ENCODE assay signal across 21 cellular contexts in the genomic region with DNA sequence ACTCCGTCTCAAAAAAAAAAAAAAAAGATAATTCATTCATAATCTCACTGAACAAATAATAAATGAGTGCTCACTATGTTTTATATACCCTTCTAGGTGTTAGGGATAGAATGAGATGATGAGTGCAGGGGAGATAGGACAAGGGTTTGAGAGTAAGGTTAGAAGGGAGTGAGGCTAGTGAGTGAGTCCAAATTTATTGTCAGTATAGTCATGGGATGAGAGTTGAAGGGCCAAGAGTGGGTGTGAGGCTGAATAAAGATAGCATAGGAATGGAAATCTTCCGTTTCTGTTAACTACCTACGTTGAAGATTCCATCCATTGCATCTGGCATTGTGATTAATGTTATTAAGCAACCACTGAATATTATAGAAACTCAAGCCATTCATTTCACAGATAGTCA. TPM values are rescaled to one million over a fixed set of nuclear protein-coding genes. Genes with fewer than 3 reads are reported as not detected.
A peak's percentile ranks its signal among the peaks of the same experiment; 100 is the strongest.
DNase-seq lines count a peak whose midpoint lies in the region; ATAC-seq and TF ChIP-seq lines count a peak whose summit lies in the region.
"Had no signal": no experiment of that assay in that cellular context is flagged by ENCODE, and none has a peak within 500 bp of the region (broad histone marks: within the 10 kb centered on the region; RNA-seq: fewer than 3 reads in every experiment).

No MANE protein-coding gene starts in this region.

- no peaks in the 10 kb centered on the region for H3F3A ChIP-seq in MM.1S (ENCODE audit: insufficient read depth, low read length)
- H3F3A ChIP-seq in smooth muscle cell (ENCODE audit: low read depth), result peaks cover 21% of the 10 kb centered on the region

- no peak overlapping the region for H3K23ac ChIP-seq in H9 (ENCODE audit: insufficient read length, low read depth, low read length)

- H3K79me2 ChIP-seq in H9 (ENCODE audit: insufficient read depth, low read length), result peaks cover 18% of the 10 kb centered on the region; the same call in 1 of the 2 replicates
- peaks cover 100% of the 10 kb centered on the region for H3K79me2 ChIP-seq in MM.1S (ENCODE audit: low read length)
- H3K79me2 ChIP-seq in smooth muscle cell (ENCODE audit: low read depth), result peaks cover 100% of the 10 kb centered on the region
- H3K79me2 ChIP-seq in OCI-LY7 (ENCODE audit: insufficient read depth, low read depth, low read length), result peaks cover 77% of the 10 kb centered on the region; the same call in 1 of the 2 replicates

- peaks cover 38 to 40% of the 10 kb centered on the region in 2 experiments for H3K4me1 Mint-ChIP-seq in H9
- H3K4me1 Mint-ChIP-seq in central memory CD8-positive, alpha-beta T cell, result peaks cover 67% of the 10 kb centered on the region
- peaks cover 33% of the 10 kb centered on the region for H3K4me1 Mint-ChIP-seq in activated T-cell treated with anti-CD3 and anti-CD28 coated beads, Interleukin-2, amount 50 U/mL, for 72 hours (ENCODE audit: low read depth)

- H4K5ac ChIP-seq in H9 (ENCODE audit: insufficient read length, low read depth, low read length), result no peak overlapping the region

- no peak overlapping the region for H3K4me3 Mint-ChIP-seq in H9
- no peak overlapping the region for H3K4me3 Mint-ChIP-seq in central memory CD8-positive, alpha-beta T cell
- H3K4me3 Mint-ChIP-seq in activated T-cell treated with anti-CD3 and anti-CD28 coated beads, Interleukin-2, amount 50 U/mL, for 72 hours, result no peak overlapping the region

- H3K36me3 Mint-ChIP-seq in H9 (ENCODE audit: insufficient read depth in 1 of 3, low read depth in 3 of 3), result peaks cover 0 to 2% (median 0%) of the 10 kb centered on the region in 3 experiments; a peak in 1 of 7 replicates
- H3K36me3 Mint-ChIP-seq in central memory CD8-positive, alpha-beta T cell (ENCODE audit: insufficient read depth), result peaks cover 1% of the 10 kb centered on the region
- peaks cover 0 to 2% of the 10 kb centered on the region in 2 donors for H3K36me3 Mint-ChIP-seq in activated T-cell treated with anti-CD3 and anti-CD28 coated beads, Interleukin-2, amount 50 U/mL, for 72 hours (ENCODE audit: insufficient read depth in 2 of 2)
- H3K36me3 Mint-ChIP-seq: CD4-positive, CD25-positive, alpha-beta regulatory T cell had no signal

- H3K4ac ChIP-seq in H9 (ENCODE audit: low read depth, low read length), result no peak overlapping the region; the same call in 1 of the 2 replicates

- H3K14ac ChIP-seq in H9 (ENCODE audit: insufficient read depth, low read length), result no peak overlapping the region

- ATAC-seq in central memory CD8-positive, alpha-beta T cell (replicated peaks; ENCODE audit: extremely low read depth, poor library complexity, severe bottlenecking), result no peak
- no peak for ATAC-seq in activated T-cell treated with anti-CD3 and anti-CD28 coated beads, Interleukin-2, amount 50 U/mL, for 72 hours (replicated peaks in 1 of 2)
- ATAC-seq: SK-N-SH treated with all-trans-retinoic acid at 6 μM for 48 hours had no signal

- peak overlapping the region; percentile 16 to 65 (median 45); a peak in 5 of 7 replicates for H3K27ac Mint-ChIP-seq in H9
- peak overlapping the region; percentile 58 for H3K27ac Mint-ChIP-seq in central memory CD8-positive, alpha-beta T cell (ENCODE audit: low read depth)
- no peak overlapping the region for H3K27ac Mint-ChIP-seq in activated T-cell treated with anti-CD3 and anti-CD28 coated beads, Interleukin-2, amount 50 U/mL, for 72 hours

- H3T11ph ChIP-seq in H9 (ENCODE audit: low read length), result peak overlapping the region; percentile 8

- CTCF ChIA-PET in OCI-LY7 (lab: Charles Lee; ENCODE audit: unreplicated experiment), result no interaction called here

- TF ChIP-seq CTCF in H9 (conservative IDR thresholded peaks at IDR 0.05), result no peak
- no peak for TF ChIP-seq CTCF in MM.1S (IDR thresholded peaks at IDR 0.05; ENCODE audit: low read length)
- no peak for TF ChIP-seq CTCF in smooth muscle cell (IDR thresholded peaks at IDR 0.05; ENCODE audit: borderline replicate concordance, insufficient read depth, poor library complexity, severe bottlenecking)
- no peak for TF ChIP-seq CTCF in OCI-LY7 (conservative IDR thresholded peaks at IDR 0.05; ENCODE audit: low read length)

- POLR2A ChIA-PET in OCI-LY7 (lab: Charles Lee), result no interaction called here

- peaks cover 3% of the 10 kb centered on the region for H3K79me1 ChIP-seq in H9 (ENCODE audit: insufficient read depth, low read depth, low read length, poor library complexity, severe bottlenecking)

- H3K23me2 ChIP-seq in H9 (ENCODE audit: insufficient read length, low read depth, low read length, poor library complexity, severe bottlenecking), result no peaks in the 10 kb centered on the region

- H2BK5ac ChIP-seq in H9 (ENCODE audit: insufficient read length, low read length), result no peak overlapping the region

- H3K18ac ChIP-seq in H9 (ENCODE audit: insufficient read length, low read depth, low read length), result no peak overlapping the region

- H3K27ac ChIP-seq in H9 (ENCODE audit: insufficient read length, low read depth, low read length) (peak overlapping the region; percentile 95), MM.1S (ENCODE audit: low read length) (no peak overlapping the region), smooth muscle cell (ENCODE audit: low read depth) (peak overlapping the region; percentile 81), OCI-LY7 (ENCODE audit: low read depth, low read length, poor library complexity, severe bottlenecking) (no peak overlapping the region)
- H3K27ac ChIP-seq: HL-60, KMS-11 had no signal

- H3K36me3 ChIP-seq in MM.1S (replicated peaks; ENCODE audit: insufficient read depth, low read length) (no peaks in the 10 kb centered on the region), smooth muscle cell (ENCODE audit: low read depth) (no peaks in the 10 kb centered on the region), OCI-LY7 (ENCODE audit: insufficient read depth, low read length) (no peaks in the 10 kb centered on the region)
- H3K36me3 ChIP-seq: HAP-1 had no signal

- no peak for DNase-seq in H9
- no peak for DNase-seq in MM.1S
- DNase-seq in central memory CD8-positive, alpha-beta T cell (ENCODE audit: low spot score in 2 of 2), result no peak
- no peak for DNase-seq in smooth muscle cell (lab: John Stamatoyannopoulos, UW; ENCODE audit: unreplicated experiment)
- no peak for DNase-seq in NCI-H1105 (lab: John Stamatoyannopoulos, UW)
- DNase-seq in activated T-cell treated with anti-CD3 and anti-CD28 coated beads, Interleukin-2, amount 50 U/mL, for 72 hours, result no peak
- no peak for DNase-seq in OCI-LY7 (ENCODE audit: low spot score)
- DNase-seq: ACHN; CD4-positive, CD25-positive, alpha-beta regulatory T cell; EL; MG63; NCI-H1092 treated with DMSO at 0.1 percent for 48 hours; NCI-H187; NCI-H345; NCI-H526 treated with DMSO at 0.1 percent for 48 hours; SHP77 treated with DMSO at 0.1 percent for 48 hours had no signal

- H3K27me3 ChIP-seq in H9 (ENCODE audit: insufficient read depth, low read length) (no peaks in the 10 kb centered on the region), MM.1S (replicated peaks; ENCODE audit: insufficient read depth, low read length) (no peaks in the 10 kb centered on the region), smooth muscle cell (ENCODE audit: low read depth) (no peaks in the 10 kb centered on the region)
- H3K27me3 ChIP-seq: MG63 had no signal

- H2BK12ac ChIP-seq in H9 (ENCODE audit: insufficient read length, low read depth, low read length), result peak overlapping the region; percentile 96

- no peak overlapping the region for H4K8ac ChIP-seq in H9 (replicated peaks; ENCODE audit: insufficient read length, low read depth, low read length)

- no peak overlapping the region for H3K56ac ChIP-seq in H9 (ENCODE audit: insufficient read length, low read depth, low read length)

- H3K9ac ChIP-seq in H9 (ENCODE audit: extremely low read depth, insufficient read length, low read length), result no peak overlapping the region
- H3K9ac ChIP-seq in MM.1S (ENCODE audit: low read length), result no peak overlapping the region
- H3K9ac ChIP-seq in smooth muscle cell (ENCODE audit: low read depth), result no peak overlapping the region
- H3K9ac ChIP-seq: KMS-11 had no signal

- no peaks in the 10 kb centered on the region for H3K9me3 Mint-ChIP-seq in H9
- no peaks in the 10 kb centered on the region for H3K9me3 Mint-ChIP-seq in central memory CD8-positive, alpha-beta T cell
- H3K9me3 Mint-ChIP-seq in activated T-cell treated with anti-CD3 and anti-CD28 coated beads, Interleukin-2, amount 50 U/mL, for 72 hours, result no peaks in the 10 kb centered on the region
- H3K9me3 Mint-ChIP-seq: CD4-positive, CD25-positive, alpha-beta regulatory T cell had no signal

- no peaks in the 10 kb centered on the region for H3K27me3 Mint-ChIP-seq in H9 (ENCODE audit: low read depth)
- H3K27me3 Mint-ChIP-seq in central memory CD8-positive, alpha-beta T cell, result no peaks in the 10 kb centered on the region
- H3K27me3 Mint-ChIP-seq in activated T-cell treated with anti-CD3 and anti-CD28 coated beads, Interleukin-2, amount 50 U/mL, for 72 hours (ENCODE audit: low read depth), result no peaks in the 10 kb centered on the region
- H3K27me3 Mint-ChIP-seq: CD4-positive, CD25-positive, alpha-beta regulatory T cell had no signal

- peak overlapping the region; percentile 41 for H2AK5ac ChIP-seq in H9 (ENCODE audit: insufficient read length, low read length)

- H3K4me3 ChIP-seq in MM.1S (ENCODE audit: low read length), result no peak overlapping the region
- no peak overlapping the region for H3K4me3 ChIP-seq in smooth muscle cell
- H3K4me3 ChIP-seq in OCI-LY7 (ENCODE audit: low read depth, low read length, poor library complexity, severe bottlenecking), result no peak overlapping the region
- H3K4me3 ChIP-seq: HAP-1, MG63 had no signal

- H3K9me3 ChIP-seq in H9 (ENCODE audit: control insufficient read depth, low read depth, low read length) (no peaks in the 10 kb centered on the region), MM.1S (replicated peaks; ENCODE audit: insufficient read depth, low read length) (no peaks in the 10 kb centered on the region), smooth muscle cell (replicated peaks; ENCODE audit: low read depth) (no peaks in the 10 kb centered on the region), OCI-LY7 (ENCODE audit: low read length) (no peaks in the 10 kb centered on the region)
- H3K9me3 ChIP-seq: HAP-1, MG63 had no signal

- WGBS in H9 (ENCODE audit: extremely low coverage, insufficient read length, low lambda C conversion rate), result no CpG with 5 or more reads among the region's 3 CpGs
- WGBS in smooth muscle cell (ENCODE audit: low lambda C conversion rate), result 75% methylated on average over 3 of the region's 3 CpGs

- no peak overlapping the region for H2BK15ac ChIP-seq in H9 (ENCODE audit: low read depth, low read length)

- no peaks in the 10 kb centered on the region for H4K20me1 ChIP-seq in H9 (ENCODE audit: control insufficient read depth, insufficient read depth, insufficient read length)
- 0 out of 2 replicates have a peak, but pooled peaks cover 3% of the 10 kb centered on the region for H4K20me1 ChIP-seq in MM.1S (ENCODE audit: insufficient read depth, low read length)
- H4K20me1 ChIP-seq in smooth muscle cell (ENCODE audit: low read depth), result peaks cover 100% of the 10 kb centered on the region
- peaks cover 24% of the 10 kb centered on the region; the same call in 1 of the 2 replicates for H4K20me1 ChIP-seq in OCI-LY7 (ENCODE audit: insufficient read depth, low read length)

- H3K9me2 ChIP-seq in MM.1S (replicated peaks; ENCODE audit: insufficient read depth, low read length) (no peaks in the 10 kb centered on the region), OCI-LY7 (ENCODE audit: insufficient read depth, low read length) (no peaks in the 10 kb centered on the region)

- H3K4me2 ChIP-seq in H9 (ENCODE audit: insufficient read depth, insufficient read length, low read length) (no peak overlapping the region), MM.1S (ENCODE audit: low read depth, low read length) (peak overlapping the region; percentile 39; the same call in 1 of the 2 replicates), smooth muscle cell (peak overlapping the region; percentile 55), OCI-LY7 (ENCODE audit: low read length) (no peak overlapping the region)
- H3K4me2 ChIP-seq: KMS-11 had no signal

- no peak overlapping the region for H2BK20ac ChIP-seq in H9 (ENCODE audit: low read depth, low read length, poor library complexity, severe bottlenecking)

- H2AFZ ChIP-seq in H9 (ENCODE audit: low read length), result no peak overlapping the region
- no peak overlapping the region for H2AFZ ChIP-seq in MM.1S (ENCODE audit: low read length)
- no peak overlapping the region for H2AFZ ChIP-seq in smooth muscle cell (ENCODE audit: low read depth)
- no peak overlapping the region for H2AFZ ChIP-seq in OCI-LY7 (ENCODE audit: low read length)

- H2BK120ac ChIP-seq in H9 (ENCODE audit: low read depth, low read length, poor library complexity, severe bottlenecking), result peak overlapping the region; percentile 95

- no TSS peak for BruUV-seq in OCI-LY7 (replicated peaks; lab: Mats Ljungman, UMichigan)

- intact Hi-C loops in OCI-LY7 (cut with micrococcal nuclease; ENCODE audit: unreplicated experiment), result no loop called here

- H3K4me1 ChIP-seq in H9 (ENCODE audit: insufficient read depth, low read length), result peaks cover 4% of the 10 kb centered on the region; the same call in 1 of the 2 replicates
- H3K4me1 ChIP-seq in MM.1S (ENCODE audit: low read length), result peaks cover 16% of the 10 kb centered on the region
- peaks cover 46% of the 10 kb centered on the region for H3K4me1 ChIP-seq in smooth muscle cell (ENCODE audit: low read depth)
- peaks cover 10% of the 10 kb centered on the region for H3K4me1 ChIP-seq in OCI-LY7 (ENCODE audit: insufficient read depth, low read length, poor library complexity, severe bottlenecking)
- H3K4me1 ChIP-seq: HAP-1 had no signal

- H4K91ac ChIP-seq in H9 (ENCODE audit: insufficient read length, low read depth, low read length), result no peak overlapping the region

RNA-seq across cellular contexts. Expression of a gene that starts 16.8 kb away (rescaled TPM):
- total RNA-seq in H9 (2021), result 9.8 and 9.9 TPM in 2 replicates
- total RNA-seq in smooth muscle cell, result 15.4 and 19.0 TPM in 2 replicates
- 11.4 and 13.0 TPM in 2 replicates for polyA plus RNA-seq in smooth muscle cell
- 10 to 100 TPM in 1 of 2 donors, 1 to 10 TPM in 1; 8.9 to 10.1 TPM for total RNA-seq in activated T-cell treated with anti-CD3 and anti-CD28 coated beads, Interleukin-2, amount 50 U/mL, for 72 hours
- 3.8 and 4.1 TPM in 2 replicates for total RNA-seq in OCI-LY7 (2014; rRNA removed; shearing (Covaris generic))
- 5.4 and 6.1 TPM in 2 replicates for total RNA-seq in OCI-LY7 (2022)

RNA-seq across cellular contexts. Expression of a gene that starts 25.6 kb away (rescaled TPM):
- 0.24 and 0.48 TPM in 2 replicates for total RNA-seq in H9 (2021)
- not detected in 2 replicates for total RNA-seq in smooth muscle cell
- 0.37 TPM in 1 of 2 replicates, not detected in the other for polyA plus RNA-seq in smooth muscle cell
- total RNA-seq in activated T-cell treated with anti-CD3 and anti-CD28 coated beads, Interleukin-2, amount 50 U/mL, for 72 hours, result not detected
- total RNA-seq in OCI-LY7 (2014; rRNA removed; shearing (Covaris generic)), result not detected in 2 replicates
- not detected in 2 replicates for total RNA-seq in OCI-LY7 (2022)

RNA-seq across cellular contexts. Expression of a gene that starts 54.2 kb away (rescaled TPM):
- total RNA-seq in H9 (2021) (0.20 TPM in 1 of 2 replicates, not detected in the other), smooth muscle cell (not detected in 2 replicates), OCI-LY7 (2022) (1.3 and 2.0 TPM in 2 replicates)
- not detected in 2 replicates for polyA plus RNA-seq in smooth muscle cell
- under 1 TPM; 0.17 to 0.23 TPM for total RNA-seq in activated T-cell treated with anti-CD3 and anti-CD28 coated beads, Interleukin-2, amount 50 U/mL, for 72 hours
- not detected in 2 replicates for total RNA-seq in OCI-LY7 (2014; rRNA removed; shearing (Covaris generic))
- total RNA-seq: CD4-positive, CD25-positive, alpha-beta regulatory T cell; RPMI7951 had no signal

RNA-seq across cellular contexts. Expression of a gene that starts 54.4 kb away (rescaled TPM):
- total RNA-seq in H9 (2021) (63.0 and 65.1 TPM in 2 replicates), smooth muscle cell (57.4 and 69.2 TPM in 2 replicates), OCI-LY7 (2022) (56.8 and 66.2 TPM in 2 replicates)
- 104 and 122 TPM in 2 replicates for polyA plus RNA-seq in smooth muscle cell
- total RNA-seq in activated T-cell treated with anti-CD3 and anti-CD28 coated beads, Interleukin-2, amount 50 U/mL, for 72 hours, result 10 to 100 TPM; 64.0 to 79.2 TPM
- total RNA-seq in OCI-LY7 (2014; rRNA removed; shearing (Covaris generic)), result 51.8 and 62.7 TPM in 2 replicates

RNA-seq across cellular contexts. Expression of a gene that starts 55.7 kb away (rescaled TPM):
- 3.6 and 4.1 TPM in 2 replicates for total RNA-seq in H9 (2021)
- total RNA-seq in smooth muscle cell, result 0.31 and 0.99 TPM in 2 replicates
- polyA plus RNA-seq in smooth muscle cell, result 0.93 and 1.4 TPM in 2 replicates
- total RNA-seq in activated T-cell treated with anti-CD3 and anti-CD28 coated beads, Interleukin-2, amount 50 U/mL, for 72 hours, result 1 to 10 TPM; 2.1 to 2.6 TPM
- 0.16 and 0.33 TPM in 2 replicates for total RNA-seq in OCI-LY7 (2014; rRNA removed; shearing (Covaris generic))
- 0.15 and 0.17 TPM in 2 replicates for total RNA-seq in OCI-LY7 (2022)

Comparison
In these comparisons a context has a peak if more than half of its experiments do, and no peak if none do; other contexts are left out.
1. H3K27ac ChIP-seq: peak in H9 (single experiment) and smooth muscle cell (single experiment); none in MM.1S (single experiment) and OCI-LY7 (single experiment).
2. H3K4me2 ChIP-seq: peak in MM.1S (single experiment) and smooth muscle cell (single experiment); none in H9 (single experiment) and OCI-LY7 (single experiment).